Comparison of ENCODE assay signal across 9 cellular contexts in the genomic region with DNA sequence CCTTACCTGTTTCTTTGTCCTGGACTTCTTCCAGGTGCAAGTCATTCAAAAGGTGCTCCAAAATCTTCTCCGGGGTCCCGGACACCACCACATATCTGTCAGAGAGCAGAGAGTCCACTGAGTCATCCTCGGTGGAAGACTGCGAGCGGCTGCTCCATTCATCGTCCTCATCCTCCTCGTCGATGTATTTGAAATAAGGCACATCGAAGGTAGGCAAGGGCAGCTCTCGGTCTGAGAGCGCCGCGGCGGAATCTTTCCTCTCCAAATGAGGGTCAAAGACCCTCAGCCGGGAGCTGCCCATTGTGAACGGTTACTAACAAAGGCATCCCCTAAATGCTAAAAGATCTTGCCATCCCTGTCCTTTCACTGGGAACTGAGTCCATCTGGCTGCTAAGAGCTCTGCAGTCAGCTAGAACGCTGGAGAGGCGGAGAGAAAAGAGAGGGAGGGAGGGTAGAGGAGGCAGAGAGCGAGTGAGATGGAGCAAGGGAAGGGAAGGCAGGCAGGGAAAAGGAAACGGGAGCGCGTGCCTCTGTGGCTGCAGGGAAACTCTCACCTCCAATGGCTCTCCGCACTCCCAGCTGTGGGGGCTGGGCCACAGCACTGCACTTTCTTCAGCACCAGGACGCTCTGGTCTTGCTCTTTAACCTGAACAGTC.
DNase-seq lines count a peak whose midpoint lies in the region; ATAC-seq and TF ChIP-seq lines count a peak whose summit lies in the region.
"Had no signal": no experiment of that assay in that cellular context is flagged by ENCODE, and none has a peak within 500 bp of the region (broad histone marks: within the 10 kb centered on the region; RNA-seq: fewer than 3 reads in every experiment).

No MANE protein-coding gene starts in this region.

- H3K4me2 ChIP-seq in neural cell (ENCODE audit: low read length), result peak overlapping the region; percentile 98
- H3K4me2 ChIP-seq: A549 had no signal

- ATAC-seq in foreskin keratinocyte (peak; percentile 81), HG02571 (IDR thresholded peaks at IDR 0.05; ENCODE audit: unreplicated experiment) (no peak)
- ATAC-seq in activated CD4-positive, alpha-beta T cell treated with anti-CD3 and anti-CD28 coated beads for 36 hours, result no peak
- ATAC-seq: A549 had no signal

- H2AFZ ChIP-seq in neural cell (ENCODE audit: low read depth, low read length), result peak overlapping the region; percentile 74

- TF ChIP-seq EP300 in neural cell (conservative IDR thresholded peaks at IDR 0.05; ENCODE audit: poor library complexity, severe bottlenecking), result no peak

- no peak overlapping the region for H3K4me3 Mint-ChIP-seq in activated CD4-positive, alpha-beta T cell treated with anti-CD3 and anti-CD28 coated beads for 36 hours

- H3F3A ChIP-seq in neural cell (ENCODE audit: insufficient read depth, low read length, poor library complexity, severe bottlenecking), result peaks cover 6% of the 10 kb centered on the region

- CTCF ChIA-PET in AG04449 (lab: Yijun Ruan, JAX), result interaction anchor here (1.0 to 1.1 kb wide), 2 partner anchors 12 to 82 kb away, joined by 3 read pairs; no protein-coding TSS in a partner anchor
- CTCF ChIA-PET in activated CD4-positive, alpha-beta T cell treated with anti-CD3 and anti-CD28 coated beads for 36 hours (lab: Charles Lee), result no interaction called here

- TF ChIP-seq CTCF in AG04449 (IDR thresholded peaks at IDR 0.05; ENCODE audit: insufficient read depth, low read length, missing control alignments) (no peak), foreskin keratinocyte (conservative IDR thresholded peaks at IDR 0.05) (no peak), neural cell (IDR thresholded peaks at IDR 0.05; ENCODE audit: poor library complexity, severe bottlenecking) (peak; percentile 37)

- TF ChIP-seq RAD21 in neural cell (conservative IDR thresholded peaks at IDR 0.05), result peak; percentile 63

- no peaks in the 10 kb centered on the region for H3K9me2 ChIP-seq in neural cell (ENCODE audit: insufficient read depth, low read length)

- POLR2A ChIA-PET in AG04449 (lab: Yijun Ruan, JAX), result no interaction called here
- POLR2A ChIA-PET in activated CD4-positive, alpha-beta T cell treated with anti-CD3 and anti-CD28 coated beads for 36 hours (lab: Charles Lee), result no interaction called here

- peak overlapping the region; percentile 7; the same call in 1 of the 2 replicates for H3K4me3 ChIP-seq in AG04449 (ENCODE audit: low read depth, low read length)
- peak overlapping the region; percentile 77 for H3K4me3 ChIP-seq in neural cell (ENCODE audit: low read length)
- H3K4me3 ChIP-seq: A549 had no signal

- no peaks in the 10 kb centered on the region for H3K36me3 ChIP-seq in neural cell (ENCODE audit: insufficient read depth, low read length)

- peaks cover 56% of the 10 kb centered on the region for H3K79me2 ChIP-seq in neural cell (replicated peaks; ENCODE audit: insufficient read depth, low read length)

- H3K9me3 Mint-ChIP-seq in activated CD4-positive, alpha-beta T cell treated with anti-CD3 and anti-CD28 coated beads for 36 hours (ENCODE audit: low read depth), result no peaks in the 10 kb centered on the region

- H3K9ac ChIP-seq in neural cell (ENCODE audit: low read length), result peak overlapping the region; percentile 91

- intact Hi-C loops in activated CD4-positive, alpha-beta T cell treated with anti-CD3 and anti-CD28 coated beads for 36 hours (cut with DNase I, micrococcal nuclease), result no loop called here

- no peaks in the 10 kb centered on the region for H3K9me3 ChIP-seq in neural cell (ENCODE audit: low read length)
- H3K9me3 ChIP-seq: A549 had no signal

- no peaks in the 10 kb centered on the region for H3K36me3 Mint-ChIP-seq in activated CD4-positive, alpha-beta T cell treated with anti-CD3 and anti-CD28 coated beads for 36 hours (ENCODE audit: low read depth)

- no peaks in the 10 kb centered on the region for H4K20me1 ChIP-seq in neural cell (ENCODE audit: insufficient read depth)

- DNase-seq in AG04449 (ENCODE audit: low read depth, low spot score) (no peak), NCI-H510A (lab: John Stamatoyannopoulos, UW) (peak; percentile 77), foreskin keratinocyte (peak in 1 of 2 donors; percentile 28), GM19240 (ENCODE audit: insufficient read length, low spot score) (no peak)
- no peak for DNase-seq in activated CD4-positive, alpha-beta T cell treated with anti-CD3 and anti-CD28 coated beads for 36 hours
- no peak for DNase-seq in activated CD8-positive, alpha-beta memory T cell treated with anti-CD3 and anti-CD28 coated beads, Interleukin-2, amount 50 U/mL, for 4 hours

- H3K4me1 Mint-ChIP-seq in activated CD4-positive, alpha-beta T cell treated with anti-CD3 and anti-CD28 coated beads for 36 hours, result no peaks in the 10 kb centered on the region

- no peaks in the 10 kb centered on the region for H3K4me1 ChIP-seq in foreskin keratinocyte
- H3K4me1 ChIP-seq: A549 had no signal

- peaks cover 2% of the 10 kb centered on the region for H3K27me3 Mint-ChIP-seq in activated CD4-positive, alpha-beta T cell treated with anti-CD3 and anti-CD28 coated beads for 36 hours

- H3K27me3 ChIP-seq in foreskin keratinocyte (no peaks in the 10 kb centered on the region), neural cell (ENCODE audit: insufficient read depth, low read depth, low read length) (no peaks in the 10 kb centered on the region)

- H3K27ac ChIP-seq in foreskin keratinocyte, result no peak overlapping the region
- peak overlapping the region; percentile 94 for H3K27ac ChIP-seq in neural cell (ENCODE audit: low read length)
- H3K27ac ChIP-seq: A549 had no signal

- H3K27ac Mint-ChIP-seq in activated CD4-positive, alpha-beta T cell treated with anti-CD3 and anti-CD28 coated beads for 36 hours, result no peak overlapping the region

TF ChIP-seq in neural cell, 6 proteins besides CTCF, POLR2A, EP300 and RAD21:
- TF ChIP-seq POLR2AphosphoS5 (IDR thresholded peaks at IDR 0.05), result peak; percentile 95
- TF ChIP-seq SMC3 (conservative IDR thresholded peaks at IDR 0.05; ENCODE audit: poor library complexity), result peak; percentile 61
- no peak for TF ChIP-seq EZH2 (IDR thresholded peaks at IDR 0.05; ENCODE audit: borderline replicate concordance, insufficient read depth, low read length, poor library complexity, severe bottlenecking)
- TF ChIP-seq, protein P1, sequence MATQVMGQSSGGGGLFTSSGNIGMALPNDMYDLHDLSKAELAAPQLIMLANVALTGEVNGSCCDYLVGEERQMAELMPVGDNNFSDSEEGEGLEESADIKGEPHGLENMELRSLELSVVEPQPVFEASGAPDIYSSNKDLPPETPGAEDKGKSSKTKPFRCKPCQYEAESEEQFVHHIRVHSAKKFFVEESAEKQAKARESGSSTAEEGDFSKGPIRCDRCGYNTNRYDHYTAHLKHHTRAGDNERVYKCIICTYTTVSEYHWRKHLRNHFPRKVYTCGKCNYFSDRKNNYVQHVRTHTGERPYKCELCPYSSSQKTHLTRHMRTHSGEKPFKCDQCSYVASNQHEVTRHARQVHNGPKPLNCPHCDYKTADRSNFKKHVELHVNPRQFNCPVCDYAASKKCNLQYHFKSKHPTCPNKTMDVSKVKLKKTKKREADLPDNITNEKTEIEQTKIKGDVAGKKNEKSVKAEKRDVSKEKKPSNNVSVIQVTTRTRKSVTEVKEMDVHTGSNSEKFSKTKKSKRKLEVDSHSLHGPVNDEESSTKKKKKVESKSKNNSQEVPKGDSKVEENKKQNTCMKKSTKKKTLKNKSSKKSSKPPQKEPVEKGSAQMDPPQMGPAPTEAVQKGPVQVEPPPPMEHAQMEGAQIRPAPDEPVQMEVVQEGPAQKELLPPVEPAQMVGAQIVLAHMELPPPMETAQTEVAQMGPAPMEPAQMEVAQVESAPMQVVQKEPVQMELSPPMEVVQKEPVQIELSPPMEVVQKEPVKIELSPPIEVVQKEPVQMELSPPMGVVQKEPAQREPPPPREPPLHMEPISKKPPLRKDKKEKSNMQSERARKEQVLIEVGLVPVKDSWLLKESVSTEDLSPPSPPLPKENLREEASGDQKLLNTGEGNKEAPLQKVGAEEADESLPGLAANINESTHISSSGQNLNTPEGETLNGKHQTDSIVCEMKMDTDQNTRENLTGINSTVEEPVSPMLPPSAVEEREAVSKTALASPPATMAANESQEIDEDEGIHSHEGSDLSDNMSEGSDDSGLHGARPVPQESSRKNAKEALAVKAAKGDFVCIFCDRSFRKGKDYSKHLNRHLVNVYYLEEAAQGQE (IDR thresholded peaks at IDR 0.05; ENCODE audit: borderline replicate concordance), result peak; percentile 98
- peak; percentile 76 for TF ChIP-seq MXI1 (conservative IDR thresholded peaks at IDR 0.05; ENCODE audit: poor library complexity, severe bottlenecking)
- peak; percentile 96 for TF ChIP-seq TAF1 (IDR thresholded peaks at IDR 0.05; ENCODE audit: low read depth)
TF ChIP-seq in neural cell: peak in this region for 5.
